In the genomic region with DNA sequence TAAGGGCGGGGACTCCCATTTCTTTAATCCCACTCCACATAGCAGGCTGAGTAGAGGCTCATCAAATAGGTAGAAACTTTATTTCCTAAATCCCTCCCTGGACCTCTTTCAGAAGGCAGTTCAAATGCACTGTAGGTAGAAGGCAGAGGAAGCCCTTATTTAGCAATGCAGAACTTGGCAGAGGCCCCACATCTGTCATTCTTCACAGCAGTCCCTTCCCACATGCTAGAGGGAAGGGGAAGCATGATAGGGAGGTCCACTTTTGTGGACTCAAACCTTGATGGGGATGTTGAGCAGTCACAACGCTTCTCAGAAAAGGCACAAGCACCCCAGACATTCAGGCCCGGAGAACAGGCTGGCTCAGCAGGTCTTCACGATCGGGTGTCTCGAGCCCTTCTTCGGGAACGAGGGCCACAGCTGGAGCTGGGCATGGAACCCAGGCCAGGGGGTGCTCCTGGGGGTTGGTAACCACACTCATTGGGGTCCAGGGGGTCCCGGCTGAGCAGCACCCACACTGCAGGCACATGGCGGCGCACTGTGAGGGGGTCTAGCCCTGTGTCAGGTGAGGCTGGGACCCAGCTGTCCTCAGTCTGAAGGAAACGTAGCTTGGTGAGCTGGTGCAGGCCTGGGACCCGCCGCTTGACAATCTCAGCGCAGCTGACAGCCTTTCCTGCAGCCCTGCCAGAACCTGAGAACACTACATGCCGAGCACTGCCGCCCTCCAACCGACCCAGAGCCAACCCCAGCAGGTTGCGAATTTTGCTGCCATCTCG, we compare ENCODE assay signal across 1 cellular context.
TF ChIP-seq lines count a peak whose summit lies in the region.

No MANE protein-coding gene starts in this region.

TF ChIP-seq in H1, 55 proteins besides CTCF, POLR2A, EP300 and RAD21:
- TF ChIP-seq TCF12 (IDR thresholded peaks at IDR 0.05; ENCODE audit: low read depth, low read length) (no peak), CHD2 (IDR thresholded peaks at IDR 0.05; ENCODE audit: low read length) (no peak), JUND (IDR thresholded peaks at IDR 0.05; ENCODE audit: low read length) (no peak), BACH1 (IDR thresholded peaks at IDR 0.05; ENCODE audit: low read length) (no peak), SP1 (IDR thresholded peaks at IDR 0.05; ENCODE audit: low read depth, low read length) (no peak), BRCA1 (IDR thresholded peaks at IDR 0.05; ENCODE audit: low read depth, low read length) (no peak), NRF1 (IDR thresholded peaks at IDR 0.05; ENCODE audit: low read depth, low read length) (no peak), NANOG (IDR thresholded peaks at IDR 0.05; ENCODE audit: insufficient read depth, low read depth, low read length, poor library complexity, severe bottlenecking) (no peak), CHD1 (IDR thresholded peaks at IDR 0.05; ENCODE audit: low read depth, low read length) (no peak), EGR1 (IDR thresholded peaks at IDR 0.05; ENCODE audit: borderline replicate concordance, low read depth, low read length) (no peak), KDM1A (IDR thresholded peaks at IDR 0.05; ENCODE audit: borderline replicate concordance, low read length) (no peak), TAF7 (optimal IDR thresholded peaks at IDR 0.05; ENCODE audit: borderline replicate concordance, low read depth, low read length) (no peak), BCL11A (IDR thresholded peaks at IDR 0.05; ENCODE audit: low read depth in 2 of 2, low read length in 2 of 2) (no peak), SIRT6 (IDR thresholded peaks at IDR 0.05; ENCODE audit: low read length) (no peak)
TF ChIP-seq in H1: peak in this region for 0.
